Comparison of ENCODE assay signal across 28 cellular contexts in the genomic region with DNA sequence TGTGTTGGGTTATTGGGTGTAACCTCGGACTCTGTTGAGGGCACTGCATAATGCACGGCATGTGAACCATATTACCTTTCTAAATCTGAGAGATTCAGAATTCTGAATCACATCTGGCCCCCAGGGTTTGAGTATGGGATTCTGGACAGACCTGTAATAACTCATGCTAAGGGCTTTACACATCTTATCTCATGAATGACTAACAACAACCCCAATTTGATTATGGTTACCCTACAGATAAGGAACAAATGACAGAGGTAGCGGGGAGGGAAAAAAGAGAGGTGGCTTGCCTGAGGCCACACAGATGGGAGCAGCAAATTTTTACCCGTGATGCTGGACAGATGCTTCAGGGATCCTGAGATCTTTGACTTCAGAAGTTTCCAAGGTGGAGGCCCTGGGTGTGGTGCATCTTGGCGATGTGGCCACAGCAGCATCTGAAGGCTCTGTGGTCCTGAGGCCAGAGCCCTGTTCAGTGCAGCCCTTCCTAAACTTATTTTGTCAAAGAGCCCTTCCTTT.
"Had no signal": no experiment of that assay in that cellular context is flagged by ENCODE, and none has a peak within 500 bp of the region (broad histone marks: within the 10 kb centered on the region; RNA-seq: fewer than 3 reads in every experiment).

No MANE protein-coding gene starts in this region.

- H3K27ac ChIP-seq: brain microvascular endothelial cell, cardiac muscle cell, WERI-Rb-1 had no signal

- H3K27me3 ChIP-seq: brain microvascular endothelial cell, cardiac muscle cell had no signal

- DNase-seq: activated CD4-positive, alpha-beta T cell treated with anti-CD3 and anti-CD28 coated beads for 48 hours; activated CD4-positive, alpha-beta T cell treated with anti-CD3 and anti-CD28 coated beads, Interleukin-2, amount 50 U/mL, for 48 hours; activated gamma-delta T cell; activated naive CD4-positive, alpha-beta T cell treated with anti-CD3 and anti-CD28 coated beads for 36 hours; activated naive CD8-positive, alpha-beta T cell treated with anti-CD3 and anti-CD28 coated beads for 36 hours; activated T-cell treated with anti-CD3 and anti-CD28 coated beads for 4 hours; activated T-cell treated with anti-CD3 and anti-CD28 coated beads, Interleukin-2, amount 50 U/mL, for 48 hours; IMR-90; KG1; NCI-H1092; NCI-H1417 treated with DMSO at 0.1 percent for 48 hours; NCI-H1694; NCI-H2029; NCI-H2107; NCI-H2171 treated with DMSO at 0.1 percent for 48 hours; NCI-H345; NCI-H510A; NCI-H526 treated with DMSO at 0.1 percent for 48 hours; NK-92 treated with Interleukin-12 subunit alpha and Interleukin-12 subunit beta, amount 100 ng/mL, for 24 hours; RPMI8226; T-helper 17 cell; T-helper 9 cell; WERI-Rb-1 had no signal

- H3K4me3 ChIP-seq: cardiac muscle cell had no signal

- H3K4me1 Mint-ChIP-seq: activated T-helper 17 cell treated with anti-CD3 and anti-CD28 coated beads, Interleukin-2, amount 50 U/mL, for 72 hours had no signal

- H3K9me3 Mint-ChIP-seq: activated naive CD4-positive, alpha-beta T cell treated with anti-CD3 and anti-CD28 coated beads for 36 hours; activated naive CD8-positive, alpha-beta T cell treated with anti-CD3 and anti-CD28 coated beads for 36 hours; activated T-helper 17 cell treated with anti-CD3 and anti-CD28 coated beads, Interleukin-2, amount 50 U/mL, for 72 hours had no signal

- H3K27ac Mint-ChIP-seq: activated naive CD4-positive, alpha-beta T cell treated with anti-CD3 and anti-CD28 coated beads for 36 hours; activated naive CD8-positive, alpha-beta T cell treated with anti-CD3 and anti-CD28 coated beads for 36 hours; activated T-helper 17 cell treated with anti-CD3 and anti-CD28 coated beads, Interleukin-2, amount 50 U/mL, for 72 hours; T-helper 17 cell had no signal

- H3K4me3 Mint-ChIP-seq: activated naive CD4-positive, alpha-beta T cell treated with anti-CD3 and anti-CD28 coated beads for 36 hours; activated naive CD8-positive, alpha-beta T cell treated with anti-CD3 and anti-CD28 coated beads for 36 hours; activated T-helper 17 cell treated with anti-CD3 and anti-CD28 coated beads, Interleukin-2, amount 50 U/mL, for 72 hours; T-helper 17 cell had no signal

- H3K36me3 Mint-ChIP-seq: activated naive CD8-positive, alpha-beta T cell treated with anti-CD3 and anti-CD28 coated beads for 36 hours had no signal

- H3K36me3 ChIP-seq: brain microvascular endothelial cell, cardiac muscle cell, WERI-Rb-1 had no signal

- H3K27me3 Mint-ChIP-seq: activated naive CD8-positive, alpha-beta T cell treated with anti-CD3 and anti-CD28 coated beads for 36 hours; activated T-helper 17 cell treated with anti-CD3 and anti-CD28 coated beads, Interleukin-2, amount 50 U/mL, for 72 hours had no signal

- ATAC-seq: activated CD4-positive, CD25-positive, alpha-beta regulatory T cell treated with anti-CD3 and anti-CD28 coated beads, Interleukin-2, amount 50 U/mL, for 24 hours; activated T-helper 17 cell treated with anti-CD3 and anti-CD28 coated beads, Interleukin-2, amount 50 U/mL, for 72 hours; Panc1; T-helper 17 cell had no signal
